Comparison of ENCODE assay signal across 19 cellular contexts in the genomic region with DNA sequence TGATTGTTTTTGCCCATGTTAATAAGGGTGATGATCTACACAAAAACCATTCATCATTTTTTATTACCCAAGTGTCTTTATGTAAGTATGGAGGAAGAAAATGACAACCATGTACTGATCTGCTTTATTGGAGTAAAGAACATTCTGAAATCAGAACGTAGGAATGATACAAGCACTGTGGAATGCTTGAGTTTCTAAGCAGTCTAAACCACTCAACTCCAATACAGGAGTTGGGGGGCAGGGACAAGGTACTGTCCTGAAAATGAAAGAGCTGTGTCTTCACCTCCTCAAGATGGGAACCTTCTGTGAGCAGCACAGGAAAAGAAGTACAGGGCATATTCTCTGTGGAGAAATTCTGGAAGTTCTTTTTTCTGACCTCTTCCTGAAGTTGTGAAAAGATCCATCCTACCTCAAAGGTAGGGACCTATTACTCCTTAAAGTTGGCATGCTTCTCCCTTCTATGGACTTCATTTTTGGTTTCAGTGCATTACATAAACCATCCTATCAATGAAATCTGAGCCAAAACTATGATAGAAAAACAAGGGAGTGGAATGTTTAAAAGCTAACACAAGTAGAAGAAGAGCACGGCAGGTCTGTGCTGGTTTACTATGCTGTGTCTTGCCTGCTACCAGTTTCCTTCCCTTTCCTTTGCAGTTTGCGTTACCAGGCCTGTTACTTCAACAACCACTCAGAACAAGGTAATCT.
DNase-seq lines count a peak whose midpoint lies in the region; TF ChIP-seq lines count a peak whose summit lies in the region.
"Had no signal": no experiment of that assay in that cellular context is flagged by ENCODE, and none has a peak within 500 bp of the region (broad histone marks: within the 10 kb centered on the region; RNA-seq: fewer than 3 reads in every experiment).

No MANE protein-coding gene starts in this region.

- H3K36me3 Mint-ChIP-seq in activated T-helper 1 cell treated with anti-CD3 and anti-CD28 coated beads, Interleukin-12 subunit alpha, Interleukin-12 subunit beta, Interleukin-2, Interleukin-4 antibody, amounts not matched to agents 30 ng/mL and 10 ng/mL and 1 ng/mL, durations not matched to agents 14 hours and 24 hours and 36 hours (ENCODE audit: low read depth), result no peaks in the 10 kb centered on the region

- peak overlapping the region; percentile 87 for H3K4ac ChIP-seq in trophoblast cell (ENCODE audit: low read depth, low read length)

- H2AFZ ChIP-seq in trophoblast cell (ENCODE audit: insufficient read depth, low read length, poor library complexity), result no peak overlapping the region

- peak overlapping the region; percentile 1 for H3K4me2 ChIP-seq in trophoblast cell (ENCODE audit: low read length)
- H3K4me2 ChIP-seq: BLaER1 treated with 17β-estradiol and CSF1 and Interleukin-3, amounts not matched to agents 10 nM and 100 nM had no signal

- no peak overlapping the region for H3K27ac ChIP-seq in trophoblast cell (ENCODE audit: low read depth, low read length)
- H3K27ac ChIP-seq: BLaER1 treated with 17β-estradiol and CSF1 and Interleukin-3, amounts not matched to agents 10 nM and 100 nM; coronary artery; tibial nerve had no signal

- peaks cover 1% of the 10 kb centered on the region for H3K27me3 Mint-ChIP-seq in activated T-helper 1 cell treated with anti-CD3 and anti-CD28 coated beads, Interleukin-12 subunit alpha, Interleukin-12 subunit beta, Interleukin-2, Interleukin-4 antibody, amounts not matched to agents 30 ng/mL and 10 ng/mL and 1 ng/mL, durations not matched to agents 14 hours and 24 hours and 36 hours (ENCODE audit: insufficient read depth)

- peaks cover 4% of the 10 kb centered on the region for H3K79me2 ChIP-seq in trophoblast cell (ENCODE audit: control insufficient read depth, insufficient read depth, low read length, poor library complexity)

- no peak overlapping the region for H2BK5ac ChIP-seq in trophoblast cell (ENCODE audit: low read depth, low read length, poor library complexity)

- no peak overlapping the region for H4K91ac ChIP-seq in trophoblast cell (ENCODE audit: low read depth, low read length)

- peaks cover 8 to 9% of the 10 kb centered on the region in 2 experiments for H3K36me3 ChIP-seq in trophoblast cell (ENCODE audit: control insufficient read depth in 1 of 2, insufficient read depth in 2 of 2, low read length in 2 of 2)
- H3K36me3 ChIP-seq: BLaER1 treated with 17β-estradiol and CSF1 and Interleukin-3, amounts not matched to agents 10 nM and 100 nM had no signal

- no peak overlapping the region for H3K14ac ChIP-seq in trophoblast cell (ENCODE audit: low read length)

- H2BK120ac ChIP-seq in trophoblast cell (ENCODE audit: insufficient read depth, low read length, poor library complexity), result peak overlapping the region; percentile 40

- H3K4me3 Mint-ChIP-seq in activated T-helper 1 cell treated with anti-CD3 and anti-CD28 coated beads, Interleukin-12 subunit alpha, Interleukin-12 subunit beta, Interleukin-2, Interleukin-4 antibody, amounts not matched to agents 30 ng/mL and 10 ng/mL and 1 ng/mL, durations not matched to agents 14 hours and 24 hours and 36 hours, result no peak overlapping the region
- H3K4me3 Mint-ChIP-seq: immature natural killer cell, nephron had no signal

- peak overlapping the region; percentile 14 for H3K18ac ChIP-seq in trophoblast cell (ENCODE audit: low read length)

- peak overlapping the region; percentile 67 for H2BK12ac ChIP-seq in trophoblast cell (ENCODE audit: low read length)

- DNase-seq in HT1080 (ENCODE audit: low read depth) (peak; percentile 44), amniotic epithelial cell (ENCODE audit: low read depth) (peak; percentile 51), fibroblast of the aortic adventitia (ENCODE audit: low read depth) (peak; percentile 48), trophoblast cell (peak in 1 of 2 donors; percentile 38), NCI-H1105 treated with DMSO at 0.1 percent for 48 hours (lab: John Stamatoyannopoulos, UW) (no peak), AML-193 (lab: John Stamatoyannopoulos, UW) (no peak)
- no peak for DNase-seq in activated T-helper 1 cell treated with anti-CD3 and anti-CD28 coated beads, Interleukin-12 subunit alpha, Interleukin-12 subunit beta, Interleukin-2, Interleukin-4 antibody, amounts not matched to agents 30 ng/mL and 10 ng/mL and 1 ng/mL, durations not matched to agents 14 hours and 24 hours and 36 hours (ENCODE audit: low spot score)
- DNase-seq in activated CD4-positive, alpha-beta T cell treated with anti-CD3 and anti-CD28 coated beads for 1 hour, result no peak
- DNase-seq: activated effector memory CD4-positive, alpha-beta T cell treated with Interleukin-2 at 50 U/mL for 16 hours; glutamatergic neuron; H7; immature natural killer cell; NCI-H1105; NCI-H82; stimulated activated naive CD4-positive, alpha-beta T cell had no signal

- no peak for TF ChIP-seq CTCF in fibroblast of the aortic adventitia (IDR thresholded peaks at IDR 0.05; ENCODE audit: insufficient read depth, low read length)

- WGBS in trophoblast cell (ENCODE audit: extremely low coverage, insufficient coverage, insufficient read length), result no CpG with 5 or more reads among the region's 3 CpGs

- H3K4me1 ChIP-seq in trophoblast cell (ENCODE audit: control insufficient read depth in 1 of 2, insufficient read depth in 2 of 2, low read length in 2 of 2), result peaks cover 12 to 27% of the 10 kb centered on the region in 2 experiments

- no peak overlapping the region for H4K12ac ChIP-seq in trophoblast cell (ENCODE audit: low read depth, low read length)

- no peak overlapping the region for H3K27ac Mint-ChIP-seq in activated T-helper 1 cell treated with anti-CD3 and anti-CD28 coated beads, Interleukin-12 subunit alpha, Interleukin-12 subunit beta, Interleukin-2, Interleukin-4 antibody, amounts not matched to agents 30 ng/mL and 10 ng/mL and 1 ng/mL, durations not matched to agents 14 hours and 24 hours and 36 hours
- H3K27ac Mint-ChIP-seq: immature natural killer cell, nephron had no signal

- H2AK5ac ChIP-seq in trophoblast cell (ENCODE audit: low read length), result no peak overlapping the region

- H3K9ac ChIP-seq in trophoblast cell (ENCODE audit: low read length), result no peak overlapping the region
- H3K9ac ChIP-seq: BLaER1 treated with 17β-estradiol and CSF1 and Interleukin-3, amounts not matched to agents 10 nM and 100 nM had no signal

- H3K23ac ChIP-seq in trophoblast cell (ENCODE audit: low read length), result no peak overlapping the region

- intact Hi-C loops in activated T-helper 1 cell treated with anti-CD3 and anti-CD28 coated beads, Interleukin-12 subunit alpha, Interleukin-12 subunit beta, Interleukin-2, Interleukin-4 antibody, amounts not matched to agents 30 ng/mL and 10 ng/mL and 1 ng/mL, durations not matched to agents 14 hours and 24 hours and 36 hours (cut with micrococcal nuclease), result no loop called here

- H3K9me3 ChIP-seq in trophoblast cell (ENCODE audit: insufficient read depth, low read depth, low read length), result no peaks in the 10 kb centered on the region
- H3K9me3 ChIP-seq: tibial nerve had no signal

- no peaks in the 10 kb centered on the region for H3K27me3 ChIP-seq in trophoblast cell (ENCODE audit: insufficient read depth, low read length)
- H3K27me3 ChIP-seq: BLaER1 treated with 17β-estradiol and CSF1 and Interleukin-3, amounts not matched to agents 10 nM and 100 nM; tibial nerve had no signal

- H3K4me1 Mint-ChIP-seq in activated T-helper 1 cell treated with anti-CD3 and anti-CD28 coated beads, Interleukin-12 subunit alpha, Interleukin-12 subunit beta, Interleukin-2, Interleukin-4 antibody, amounts not matched to agents 30 ng/mL and 10 ng/mL and 1 ng/mL, durations not matched to agents 14 hours and 24 hours and 36 hours (ENCODE audit: low read depth), result no peaks in the 10 kb centered on the region
- H3K4me1 Mint-ChIP-seq: immature natural killer cell had no signal

- H4K8ac ChIP-seq in trophoblast cell (ENCODE audit: low read depth, low read length), result no peak overlapping the region

- H3K4me3 ChIP-seq in fibroblast of the aortic adventitia (ENCODE audit: low read depth, low read length), result no peak overlapping the region
- no peak overlapping the region for H3K4me3 ChIP-seq in trophoblast cell (ENCODE audit: low read depth, low read length)
- H3K4me3 ChIP-seq: BLaER1 treated with 17β-estradiol and CSF1 and Interleukin-3, amounts not matched to agents 10 nM and 100 nM; coronary artery; tibial nerve had no signal

- H3K79me1 ChIP-seq in trophoblast cell (ENCODE audit: low read length), result peaks cover 10% of the 10 kb centered on the region

- no peaks in the 10 kb centered on the region for H3K9me3 Mint-ChIP-seq in activated T-helper 1 cell treated with anti-CD3 and anti-CD28 coated beads, Interleukin-12 subunit alpha, Interleukin-12 subunit beta, Interleukin-2, Interleukin-4 antibody, amounts not matched to agents 30 ng/mL and 10 ng/mL and 1 ng/mL, durations not matched to agents 14 hours and 24 hours and 36 hours
- H3K9me3 Mint-ChIP-seq: nephron had no signal

Comparison
In these comparisons a context has a peak if more than half of its experiments do, and no peak if none do; other contexts are left out.
1. DNase-seq: peak in HT1080 (single experiment), amniotic epithelial cell (single experiment) and fibroblast of the aortic adventitia (single experiment); none in NCI-H1105 treated with DMSO at 0.1 percent for 48 hours (single experiment), activated T-helper 1 cell treated with anti-CD3 and anti-CD28 coated beads, Interleukin-12 subunit alpha, Interleukin-12 subunit beta, Interleukin-2, Interleukin-4 antibody, amounts not matched to agents 30 ng/mL and 10 ng/mL and 1 ng/mL, durations not matched to agents 14 hours and 24 hours and 36 hours (single experiment), activated CD4-positive, alpha-beta T cell treated with anti-CD3 and anti-CD28 coated beads for 1 hour (single experiment) and AML-193 (0 of 2).